ENCODE assay signal across 20 cellular contexts in the genomic region with DNA sequence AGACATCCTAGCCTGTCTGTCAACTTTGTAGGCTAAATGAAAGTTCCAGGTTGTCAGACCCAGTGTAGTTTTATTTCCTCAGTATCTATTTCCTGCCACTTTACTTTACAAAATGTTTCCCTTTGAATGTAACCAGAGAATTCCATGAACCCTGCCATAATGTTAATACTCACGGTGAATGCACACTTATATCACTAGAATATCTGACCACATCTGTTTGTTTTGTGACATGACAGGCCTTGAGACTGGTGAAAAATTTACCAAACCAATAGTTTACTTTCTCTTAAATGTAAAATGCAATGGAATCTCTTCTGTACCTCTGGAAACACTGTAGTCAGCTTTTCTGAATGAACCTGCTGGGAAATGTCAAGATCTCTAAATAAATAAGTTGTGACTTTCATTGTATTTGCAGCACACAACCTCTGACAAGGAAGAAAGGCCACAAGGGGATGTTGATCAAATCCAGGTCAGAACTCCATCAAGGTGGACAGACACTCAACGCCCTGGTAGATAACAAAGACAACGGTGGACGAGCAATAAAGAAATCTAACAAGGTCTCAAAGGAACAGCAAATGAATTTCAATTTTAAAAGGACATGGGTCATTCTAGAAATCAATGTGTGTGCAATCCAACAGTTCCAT. TPM values are rescaled to one million over a fixed set of nuclear protein-coding genes. Genes with fewer than 3 reads are reported as not detected.
A peak's percentile ranks its signal among the peaks of the same experiment; 100 is the strongest.
DNase-seq lines count a peak whose midpoint lies in the region; ATAC-seq, FAIRE-seq and TF ChIP-seq lines count a peak whose summit lies in the region.
"Had no signal": no experiment of that assay in that cellular context is flagged by ENCODE, and none has a peak within 500 bp of the region (broad histone marks: within the 10 kb centered on the region; RNA-seq: fewer than 3 reads in every experiment).

No MANE protein-coding gene starts in this region.

- H3K9me3 ChIP-seq in sigmoid colon (no peaks in the 10 kb centered on the region), kidney (ENCODE audit: control insufficient read depth in 1 of 2, low read length in 2 of 2) (no peaks in the 10 kb centered on the region)
- H3K9me3 ChIP-seq: psoas muscle, tibial nerve had no signal

- WGBS in sigmoid colon, 2 donors: 62 to 79% methylated on average over 4 of the region's 4 CpGs

- POLR2A ChIA-PET in T-cell (lab: Charles Lee): interaction anchor here in 1 of 2 donors (1.1 to 1.2 kb wide), 2 partner anchors 19 to 37 kb away, joined by 3 to 9 read pairs; no protein-coding TSS in a partner anchor

- H3K9ac ChIP-seq in kidney (ENCODE audit: low read length in 2 of 2): no peak overlapping the region

- TF ChIP-seq CTCF in sigmoid colon (IDR thresholded peaks at IDR 0.05) (no peak), natural killer cell (IDR thresholded peaks at IDR 0.05) (no peak), kidney (IDR thresholded peaks at IDR 0.05; ENCODE audit: borderline replicate concordance, extremely low read depth, insufficient read depth) (no peak)

- no peaks in the 10 kb centered on the region for H3K36me3 ChIP-seq in sigmoid colon
- no peaks in the 10 kb centered on the region for H3K36me3 ChIP-seq in kidney (ENCODE audit: control insufficient read depth in 1 of 2, insufficient read depth in 2 of 2, low read length in 2 of 2)
- H3K36me3 ChIP-seq: tibial nerve had no signal

- DNase-seq in activated naive CD4-positive, alpha-beta T cell treated with Interleukin-2 at 50 U/mL for 16 hours: no peak
- DNase-seq in T-cell (no peak), sigmoid colon (no peak), natural killer cell (no peak), kidney (no peak)
- DNase-seq in activated naive CD8-positive, alpha-beta T cell treated with anti-CD3 and anti-CD28 coated beads, Interleukin-2, amount 50 U/mL, for 24 hours: no peak
- no peak for DNase-seq in stimulated activated naive CD8-positive, alpha-beta T cell treated with anti-CD3 and anti-CD28 coated beads, Interleukin-15, amount 100 ng/mL, for 72 hours
- DNase-seq: activated gamma-delta T cell treated with Interleukin-2 at 50 U/mL for 16 hours; cerebellar nuclear complex; DMS79 treated with DMSO at 0.1 percent for 48 hours; H7; immature natural killer cell; NCI-H1417 treated with DMSO at 0.1 percent for 48 hours; psoas muscle; stimulated activated naive CD4-positive, alpha-beta T cell treated with Interleukin-2 at 50 U/mL for 16 hours; T-helper 9 cell had no signal

- CTCF ChIA-PET in T-cell (lab: Charles Lee): no interaction called here

- H3K36me3 Mint-ChIP-seq in activated naive CD4-positive, alpha-beta T cell treated with anti-CD3 and anti-CD28 coated beads, Interleukin-2, amount 50 U/mL, for 24 hours: peaks cover 26% of the 10 kb centered on the region
- H3K36me3 Mint-ChIP-seq in T-cell: peaks cover 18% of the 10 kb centered on the region
- peaks cover 58% of the 10 kb centered on the region for H3K36me3 Mint-ChIP-seq in activated naive CD8-positive, alpha-beta T cell treated with anti-CD3 and anti-CD28 coated beads, Interleukin-2, amount 50 U/mL, for 24 hours (ENCODE audit: low read depth)
- H3K36me3 Mint-ChIP-seq in natural killer cell: no peaks in the 10 kb centered on the region
- H3K36me3 Mint-ChIP-seq: immature natural killer cell had no signal

- H3K27me3 Mint-ChIP-seq in activated naive CD4-positive, alpha-beta T cell treated with anti-CD3 and anti-CD28 coated beads, Interleukin-2, amount 50 U/mL, for 24 hours: no peaks in the 10 kb centered on the region
- H3K27me3 Mint-ChIP-seq in T-cell: no peaks in the 10 kb centered on the region
- no peaks in the 10 kb centered on the region for H3K27me3 Mint-ChIP-seq in activated naive CD8-positive, alpha-beta T cell treated with anti-CD3 and anti-CD28 coated beads, Interleukin-2, amount 50 U/mL, for 24 hours
- no peaks in the 10 kb centered on the region for H3K27me3 Mint-ChIP-seq in stimulated activated naive CD8-positive, alpha-beta T cell treated with anti-CD3 and anti-CD28 coated beads, Interleukin-15, amount 100 ng/mL, for 72 hours
- no peaks in the 10 kb centered on the region for H3K27me3 Mint-ChIP-seq in natural killer cell (ENCODE audit: low read depth in 2 of 2)

- H3K27ac ChIP-seq in sigmoid colon: no peak overlapping the region
- no peak overlapping the region for H3K27ac ChIP-seq in kidney (ENCODE audit: low read depth in 2 of 2, low read length in 2 of 2)
- H3K27ac ChIP-seq: psoas muscle, skin epidermis, tibial nerve had no signal

- H3K27me3 ChIP-seq in sigmoid colon: no peaks in the 10 kb centered on the region
- H3K27me3 ChIP-seq: tibial nerve had no signal

- TF ChIP-seq EP300 in sigmoid colon (IDR thresholded peaks at IDR 0.05): no peak

- H3K9me3 Mint-ChIP-seq in activated naive CD4-positive, alpha-beta T cell treated with anti-CD3 and anti-CD28 coated beads, Interleukin-2, amount 50 U/mL, for 24 hours: peaks cover 9% of the 10 kb centered on the region
- H3K9me3 Mint-ChIP-seq in T-cell (no peaks in the 10 kb centered on the region), natural killer cell (no peaks in the 10 kb centered on the region)
- H3K9me3 Mint-ChIP-seq in activated naive CD8-positive, alpha-beta T cell treated with anti-CD3 and anti-CD28 coated beads, Interleukin-2, amount 50 U/mL, for 24 hours: no peaks in the 10 kb centered on the region
- H3K9me3 Mint-ChIP-seq in stimulated activated naive CD8-positive, alpha-beta T cell treated with anti-CD3 and anti-CD28 coated beads, Interleukin-15, amount 100 ng/mL, for 72 hours: no peaks in the 10 kb centered on the region
- H3K9me3 Mint-ChIP-seq: immature natural killer cell had no signal

- ATAC-seq in T-cell (replicated peaks in 1 of 4) (no peak), natural killer cell (no peak)
- ATAC-seq in activated naive CD8-positive, alpha-beta T cell treated with anti-CD3 and anti-CD28 coated beads, Interleukin-2, amount 50 U/mL, for 24 hours: no peak
- ATAC-seq in stimulated activated naive CD8-positive, alpha-beta T cell treated with anti-CD3 and anti-CD28 coated beads, Interleukin-15, amount 100 ng/mL, for 72 hours: no peak
- ATAC-seq: Panc1, psoas muscle had no signal

- H3K4me3 Mint-ChIP-seq in activated naive CD4-positive, alpha-beta T cell treated with anti-CD3 and anti-CD28 coated beads, Interleukin-2, amount 50 U/mL, for 24 hours: peak overlapping the region; percentile 61
- H3K4me3 Mint-ChIP-seq in T-cell (peak overlapping the region in 1 of 3 donors; percentile 55), natural killer cell (no peak overlapping the region)
- H3K4me3 Mint-ChIP-seq in activated naive CD8-positive, alpha-beta T cell treated with anti-CD3 and anti-CD28 coated beads, Interleukin-2, amount 50 U/mL, for 24 hours: no peak overlapping the region
- H3K4me3 Mint-ChIP-seq in stimulated activated naive CD8-positive, alpha-beta T cell treated with anti-CD3 and anti-CD28 coated beads, Interleukin-15, amount 100 ng/mL, for 72 hours: peak overlapping the region; percentile 6 to 40
- H3K4me3 Mint-ChIP-seq: immature natural killer cell had no signal

- no peaks in the 10 kb centered on the region for H3K4me1 ChIP-seq in sigmoid colon
- peaks cover 0 to 4% of the 10 kb centered on the region in 2 donors for H3K4me1 ChIP-seq in kidney (ENCODE audit: control insufficient read depth in 1 of 2, insufficient read depth in 1 of 2, low read depth in 1 of 2, low read length in 2 of 2)

- peak overlapping the region; percentile 93 for H3K27ac Mint-ChIP-seq in activated naive CD4-positive, alpha-beta T cell treated with anti-CD3 and anti-CD28 coated beads, Interleukin-2, amount 50 U/mL, for 24 hours
- H3K27ac Mint-ChIP-seq in T-cell (peak overlapping the region; percentile 80 to 84), natural killer cell (no peak overlapping the region)
- peak overlapping the region; percentile 84 for H3K27ac Mint-ChIP-seq in activated naive CD8-positive, alpha-beta T cell treated with anti-CD3 and anti-CD28 coated beads, Interleukin-2, amount 50 U/mL, for 24 hours
- H3K27ac Mint-ChIP-seq in stimulated activated naive CD8-positive, alpha-beta T cell treated with anti-CD3 and anti-CD28 coated beads, Interleukin-15, amount 100 ng/mL, for 72 hours: peak overlapping the region; percentile 88 to 89

- FAIRE-seq in kidney (lab: Jason Lieb, UNC): no peak

- intact Hi-C loops in sigmoid colon (cut with DNase I) (no loop called here), natural killer cell (cut with micrococcal nuclease) (no loop called here), kidney (cut with DNase I) (no loop called here)

- H3K4me1 Mint-ChIP-seq in activated naive CD4-positive, alpha-beta T cell treated with anti-CD3 and anti-CD28 coated beads, Interleukin-2, amount 50 U/mL, for 24 hours: peaks cover 86% of the 10 kb centered on the region
- H3K4me1 Mint-ChIP-seq in T-cell (peaks cover 86 to 88% (median 87%) of the 10 kb centered on the region in 3 donors), natural killer cell (peaks cover 31 to 34% of the 10 kb centered on the region in 2 donors)
- H3K4me1 Mint-ChIP-seq in activated naive CD8-positive, alpha-beta T cell treated with anti-CD3 and anti-CD28 coated beads, Interleukin-2, amount 50 U/mL, for 24 hours: peaks cover 92% of the 10 kb centered on the region
- H3K4me1 Mint-ChIP-seq in stimulated activated naive CD8-positive, alpha-beta T cell treated with anti-CD3 and anti-CD28 coated beads, Interleukin-15, amount 100 ng/mL, for 72 hours: peaks cover 85% of the 10 kb centered on the region

- H3K4me3 ChIP-seq in sigmoid colon (no peak overlapping the region), kidney (ENCODE audit: low read length in 2 of 2) (no peak overlapping the region)
- H3K4me3 ChIP-seq: psoas muscle, skin epidermis, tibial nerve had no signal

- TF ChIP-seq POLR2A in sigmoid colon (IDR thresholded peaks at IDR 0.05): no peak

RNA-seq across cellular contexts. Expression of gene BACH2, which starts 59.2 kb away (rescaled TPM):
- total RNA-seq in T-cell (100 to 1,000 TPM in 2 of 5 donors, 10 to 100 TPM in 3; 81.9 to 196 (median 96.7) TPM), sigmoid colon (1 to 10 TPM; 1.1 to 4.6 (median 2.1) TPM), natural killer cell (10 to 100 TPM; 32.1 to 37.8 (median 32.7) TPM), kidney (6.9 TPM)
- polyA plus RNA-seq in sigmoid colon (1 to 10 TPM in 1 of 3 donors, under 1 TPM in 2; under 0.01 to 5.6 (median 0.23) TPM), kidney (ENCODE audit: insufficient read depth, low read depth, low replicate concordance) (0.32 TPM)

Comparison
In these comparisons a context has a peak if more than half of its experiments do, and no peak if none do; other contexts are left out.
1. H3K27ac Mint-ChIP-seq: peak in activated naive CD4-positive, alpha-beta T cell treated with anti-CD3 and anti-CD28 coated beads, Interleukin-2, amount 50 U/mL, for 24 hours (single experiment), T-cell (2 of 2), activated naive CD8-positive, alpha-beta T cell treated with anti-CD3 and anti-CD28 coated beads, Interleukin-2, amount 50 U/mL, for 24 hours (single experiment) and stimulated activated naive CD8-positive, alpha-beta T cell treated with anti-CD3 and anti-CD28 coated beads, Interleukin-15, amount 100 ng/mL, for 72 hours (2 of 2); none in natural killer cell (0 of 2).
2. H3K4me3 Mint-ChIP-seq: peak in activated naive CD4-positive, alpha-beta T cell treated with anti-CD3 and anti-CD28 coated beads, Interleukin-2, amount 50 U/mL, for 24 hours (single experiment) and stimulated activated naive CD8-positive, alpha-beta T cell treated with anti-CD3 and anti-CD28 coated beads, Interleukin-15, amount 100 ng/mL, for 72 hours (2 of 2); none in activated naive CD8-positive, alpha-beta T cell treated with anti-CD3 and anti-CD28 coated beads, Interleukin-2, amount 50 U/mL, for 24 hours (single experiment) and natural killer cell (single experiment).